In the genomic region with DNA sequence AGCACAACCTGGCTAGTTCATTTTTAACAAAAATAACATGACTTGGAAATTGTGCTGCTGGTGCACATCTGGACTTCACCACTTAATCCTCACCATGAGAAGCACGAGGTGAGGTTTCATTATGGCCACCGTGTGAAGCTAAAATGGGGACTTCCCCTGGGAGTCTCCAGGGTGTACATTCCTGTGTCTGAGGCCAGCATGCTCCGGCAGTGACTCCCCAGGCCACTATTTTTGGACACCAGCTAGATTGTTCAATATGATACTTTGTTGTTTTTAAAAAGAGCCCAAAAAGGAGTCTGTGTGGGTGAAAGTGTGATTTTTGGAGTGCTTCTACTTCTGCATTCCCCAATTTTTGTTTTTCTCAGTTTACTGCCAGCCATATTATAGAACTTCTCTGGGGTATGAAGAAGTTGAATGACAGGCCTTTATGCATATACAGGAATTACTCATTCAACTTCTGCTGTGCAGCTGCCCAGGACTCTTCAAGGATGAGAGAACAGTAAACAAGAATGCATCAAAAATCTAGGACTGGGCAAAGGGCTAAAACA, we compare ENCODE assay signal across 8 cellular contexts. TPM values are rescaled to one million over a fixed set of nuclear protein-coding genes. Genes with fewer than 3 reads are reported as not detected.
DNase-seq lines count a peak whose midpoint lies in the region; ATAC-seq, FAIRE-seq and TF ChIP-seq lines count a peak whose summit lies in the region.

No MANE protein-coding gene starts in this region.

- ATAC-seq in GM21529 (IDR thresholded peaks at IDR 0.05; ENCODE audit: unreplicated experiment) (peak; percentile 94), HG03460 (IDR thresholded peaks at IDR 0.05; ENCODE audit: unreplicated experiment) (peak; percentile 95)

- no peak for TF ChIP-seq POLR2A in GM12892 (IDR thresholded peaks at IDR 0.05; ENCODE audit: low read depth, low read length)

- DNase-seq in GM12892 (ENCODE audit: insufficient read length) (no peak), iris pigment epithelial cell (ENCODE audit: low read depth) (peak; percentile 31), SIG-M5 treated with dmso at 0.1 percent for 504 hours (lab: John Stamatoyannopoulos, UW; ENCODE audit: unreplicated experiment) (no peak), posterior vena cava (ENCODE audit: low spot score) (no peak)
- no peak for DNase-seq in central memory CD4-positive, alpha-beta T cell
- DNase-seq in stimulated activated CD4-positive, alpha-beta T cell treated with anti-CD3 and anti-CD28 coated beads, Interleukin-2, amount 100 ng/mL, for 24 hours = no peak

- intact Hi-C loops in posterior vena cava (cut with DNase I) = no loop called here

- FAIRE-seq in GM12892 (lab: Jason Lieb, UNC) = peak; percentile 95

RNA-seq across cellular contexts. Expression of a gene that starts 16.9 kb away (rescaled TPM):
- 159 TPM for polyA plus RNA-seq in GM12892 (2012; ENCODE audit: missing spikeins)
- under 1 TPM in 1 of 2 donors, not detected in 1; 0.28 TPM for total RNA-seq in posterior vena cava

RNA-seq across cellular contexts. Expression of a gene that starts 33.1 kb away (rescaled TPM):
- polyA plus RNA-seq in GM12892 (2012; ENCODE audit: missing spikeins) = 0.66 TPM
- 100 to 1,000 TPM in 1 of 2 donors, 10 to 100 TPM in 1; 61.0 to 362 TPM for total RNA-seq in posterior vena cava
